Comparison of ENCODE assay signal across 9 cellular contexts in genomic region chr1:27011976-27012563, GRCh38. TPM values are rescaled to one million over a fixed set of nuclear protein-coding genes. Genes with fewer than 3 reads are reported as not detected.
DNase-seq lines count a peak whose midpoint lies in the region; ATAC-seq and TF ChIP-seq lines count a peak whose summit lies in the region.
"Had no signal": no experiment of that assay in that cellular context is flagged by ENCODE, and none has a peak within 500 bp of the region (broad histone marks: within the 10 kb centered on the region; RNA-seq: fewer than 3 reads in every experiment).

No MANE protein-coding gene starts in this region.

- POLR2A ChIA-PET in activated CD4-positive, alpha-beta memory T cell treated with anti-CD3 and anti-CD28 coated beads for 36 hours (lab: Charles Lee) = no interaction called here
- POLR2A ChIA-PET in activated CD4-positive, alpha-beta memory T cell treated with anti-CD3 and anti-CD28 coated beads, Interleukin-2, amount 10 ng/mL, durations not matched to agents 7 days and 5 days (lab: Charles Lee) = no interaction called here

- peaks cover 23% of the 10 kb centered on the region for H3K27me3 Mint-ChIP-seq in activated CD4-positive, alpha-beta memory T cell treated with anti-CD3 and anti-CD28 coated beads for 36 hours
- peaks cover 33% of the 10 kb centered on the region for H3K27me3 Mint-ChIP-seq in activated CD4-positive, alpha-beta memory T cell treated with anti-CD3 and anti-CD28 coated beads, Interleukin-2, amount 10 ng/mL, durations not matched to agents 7 days and 5 days

- H3K27me3 ChIP-seq in brain microvascular endothelial cell (replicated peaks) (no peaks in the 10 kb centered on the region), left lung (peaks cover 0 to 11% of the 10 kb centered on the region in 2 donors), testis (no peaks in the 10 kb centered on the region)

- H3K4me1 ChIP-seq in left lung (peaks cover 3 to 26% of the 10 kb centered on the region in 2 donors), testis (peaks cover 4% of the 10 kb centered on the region)

- H3K36me3 ChIP-seq in brain microvascular endothelial cell (replicated peaks) = no peaks in the 10 kb centered on the region
- no peaks in the 10 kb centered on the region for H3K36me3 ChIP-seq in left lung
- H3K36me3 ChIP-seq in testis (ENCODE audit: low read depth, missing control alignments) = no peaks in the 10 kb centered on the region

- H3K9me3 Mint-ChIP-seq in activated CD4-positive, alpha-beta memory T cell treated with anti-CD3 and anti-CD28 coated beads for 36 hours = no peaks in the 10 kb centered on the region
- no peaks in the 10 kb centered on the region for H3K9me3 Mint-ChIP-seq in activated CD4-positive, alpha-beta memory T cell treated with anti-CD3 and anti-CD28 coated beads, Interleukin-2, amount 10 ng/mL, durations not matched to agents 7 days and 5 days

- peaks cover 11% of the 10 kb centered on the region for H3K4me1 Mint-ChIP-seq in activated CD4-positive, alpha-beta memory T cell treated with anti-CD3 and anti-CD28 coated beads for 36 hours (ENCODE audit: low read depth)
- H3K4me1 Mint-ChIP-seq in activated CD4-positive, alpha-beta memory T cell treated with anti-CD3 and anti-CD28 coated beads, Interleukin-2, amount 10 ng/mL, durations not matched to agents 7 days and 5 days = peaks cover 7% of the 10 kb centered on the region

- H3K36me3 Mint-ChIP-seq in activated CD4-positive, alpha-beta memory T cell treated with anti-CD3 and anti-CD28 coated beads for 36 hours = no peaks in the 10 kb centered on the region
- H3K36me3 Mint-ChIP-seq in activated CD4-positive, alpha-beta memory T cell treated with anti-CD3 and anti-CD28 coated beads, Interleukin-2, amount 10 ng/mL, durations not matched to agents 7 days and 5 days (ENCODE audit: low read depth) = no peaks in the 10 kb centered on the region

- TF ChIP-seq POLR2A in testis (IDR thresholded peaks at IDR 0.05) = no peak

- CTCF ChIA-PET in activated CD4-positive, alpha-beta memory T cell treated with anti-CD3 and anti-CD28 coated beads for 36 hours (lab: Charles Lee) = interaction anchor here (0.9 to 1.0 kb wide), 2 partner anchors 14 to 76 kb away, joined by 3 to 5 read pairs; no protein-coding TSS in a partner anchor
- CTCF ChIA-PET in activated CD4-positive, alpha-beta memory T cell treated with anti-CD3 and anti-CD28 coated beads, Interleukin-2, amount 10 ng/mL, durations not matched to agents 7 days and 5 days (lab: Charles Lee) = no interaction called here

- H3K9me3 ChIP-seq in left lung (no peaks in the 10 kb centered on the region), testis (no peaks in the 10 kb centered on the region)

- H3K4me3 Mint-ChIP-seq in activated CD4-positive, alpha-beta memory T cell treated with anti-CD3 and anti-CD28 coated beads for 36 hours = no peak overlapping the region
- no peak overlapping the region for H3K4me3 Mint-ChIP-seq in activated CD4-positive, alpha-beta memory T cell treated with anti-CD3 and anti-CD28 coated beads, Interleukin-2, amount 10 ng/mL, durations not matched to agents 7 days and 5 days

- WGBS in testis, 2 donors = 11 to 20% methylated on average over 17 to 19 of the region's 24 CpGs

- in situ Hi-C loops in brain microvascular endothelial cell (cut with HindIII; ENCODE audit: low pct_ligation_motif_present, low sequenced_read_pairs) = no loop called here

- peak overlapping the region; percentile 30 for H3K4me3 ChIP-seq in brain microvascular endothelial cell (ENCODE audit: low read depth, low read length)
- peak overlapping the region; percentile 46 to 49 for H3K4me3 ChIP-seq in left lung
- H3K4me3 ChIP-seq in testis = peak overlapping the region; percentile 54 to 57

- H3K27ac ChIP-seq in brain microvascular endothelial cell (no peak overlapping the region), left lung (peak overlapping the region; percentile 66 to 77), testis (peak overlapping the region in 1 of 2 donors; percentile 59)

- intact Hi-C loops in activated CD4-positive, alpha-beta memory T cell treated with anti-CD3 and anti-CD28 coated beads for 36 hours (cut with micrococcal nuclease) = no loop called here
- intact Hi-C loops in left lung (cut with DNase I) (no loop called here), testis (cut with DNase I; ENCODE audit: low total_unique reads) (no loop called here)

- no peak overlapping the region for H3K27ac Mint-ChIP-seq in activated CD4-positive, alpha-beta memory T cell treated with anti-CD3 and anti-CD28 coated beads for 36 hours
- H3K27ac Mint-ChIP-seq in activated CD4-positive, alpha-beta memory T cell treated with anti-CD3 and anti-CD28 coated beads, Interleukin-2, amount 10 ng/mL, durations not matched to agents 7 days and 5 days = no peak overlapping the region

- no peak for TF ChIP-seq CTCF in brain microvascular endothelial cell (IDR thresholded peaks at IDR 0.05; ENCODE audit: low read depth, low read length, missing control alignments)
- no peak for TF ChIP-seq CTCF in left lung (IDR thresholded peaks at IDR 0.05)
- no peak for TF ChIP-seq CTCF in testis (IDR thresholded peaks at IDR 0.05)

- ATAC-seq in left lung (no peak), GM19023 (IDR thresholded peaks at IDR 0.05; ENCODE audit: unreplicated experiment) (no peak)

- DNase-seq in activated CD4-positive, alpha-beta memory T cell treated with anti-CD3 and anti-CD28 coated beads for 36 hours = peak; percentile 15
- DNase-seq in activated CD4-positive, alpha-beta memory T cell treated with anti-CD3 and anti-CD28 coated beads, Interleukin-2, amount 10 ng/mL, durations not matched to agents 7 days and 5 days = no peak
- DNase-seq in brain microvascular endothelial cell (no peak), left lung (no peak), testis (no peak), SKM-1 (lab: John Stamatoyannopoulos, UW; ENCODE audit: unreplicated experiment) (no peak)
- no peak for DNase-seq in activated CD8-positive, alpha-beta memory T cell treated with anti-CD3 and anti-CD28 coated beads, Interleukin-2, amount 50 U/mL, for 48 hours

RNA-seq across cellular contexts. Expression of gene TENT5B, which starts 0.6 kb away (rescaled TPM):
- total RNA-seq in activated CD4-positive, alpha-beta memory T cell treated with anti-CD3 and anti-CD28 coated beads for 36 hours = not detected
- not detected for total RNA-seq in activated CD4-positive, alpha-beta memory T cell treated with anti-CD3 and anti-CD28 coated beads, Interleukin-2, amount 10 ng/mL, durations not matched to agents 7 days and 5 days
- 10 to 100 TPM; 22.9 to 27.3 TPM for total RNA-seq in left lung
- total RNA-seq in testis = 10 to 100 TPM; 10.5 to 10.7 TPM
- 10.7 TPM for polyA plus RNA-seq in testis (ENCODE audit: insufficient read depth, low read depth, low replicate concordance)
- total RNA-seq: OCI-LY7 had no signal

RNA-seq across cellular contexts. Expression of gene TRNP1, which starts 18.6 kb away (rescaled TPM):
- under 1 TPM; 0.19 to 0.53 TPM for total RNA-seq in activated CD4-positive, alpha-beta memory T cell treated with anti-CD3 and anti-CD28 coated beads for 36 hours
- total RNA-seq in activated CD4-positive, alpha-beta memory T cell treated with anti-CD3 and anti-CD28 coated beads, Interleukin-2, amount 10 ng/mL, durations not matched to agents 7 days and 5 days = not detected
- total RNA-seq in left lung = 10 to 100 TPM; 23.4 to 27.7 TPM
- 1 to 10 TPM; 5.7 to 7.7 TPM for total RNA-seq in testis
- polyA plus RNA-seq in testis (ENCODE audit: insufficient read depth, low read depth, low replicate concordance) = 4.3 TPM

RNA-seq across cellular contexts. Expression of gene KDF1, which starts 51.8 kb away (rescaled TPM):
- not detected for total RNA-seq in activated CD4-positive, alpha-beta memory T cell treated with anti-CD3 and anti-CD28 coated beads for 36 hours
- under 1 TPM in 1 of 2 experiments, not detected in 1; 0.13 TPM for total RNA-seq in activated CD4-positive, alpha-beta memory T cell treated with anti-CD3 and anti-CD28 coated beads, Interleukin-2, amount 10 ng/mL, durations not matched to agents 7 days and 5 days
- total RNA-seq in left lung = 10 to 100 TPM in 1 of 2 donors, 1 to 10 TPM in 1; 8.6 to 12.1 TPM
- total RNA-seq in testis = 1 to 10 TPM; 3.8 to 4.8 TPM
- 4.0 TPM for polyA plus RNA-seq in testis (ENCODE audit: insufficient read depth, low read depth, low replicate concordance)
- total RNA-seq: OCI-LY7 had no signal

Comparison
In these comparisons a context has a peak if more than half of its experiments do, and no peak if none do; other contexts are left out.
1. RNA of gene TENT5B, which starts 0.6 kb away (total RNA-seq): 22.9 to 27.3 TPM in left lung and 10.5 to 10.7 TPM in testis; not detected in activated CD4-positive, alpha-beta memory T cell treated with anti-CD3 and anti-CD28 coated beads for 36 hours and not detected in activated CD4-positive, alpha-beta memory T cell treated with anti-CD3 and anti-CD28 coated beads, Interleukin-2, amount 10 ng/mL, durations not matched to agents 7 days and 5 days; every median in the first group is over 10 times any median in the second.
2. RNA of gene TRNP1, which starts 18.6 kb away (total RNA-seq): 23.4 to 27.7 TPM in left lung and 5.7 to 7.7 TPM in testis; 0.19 to 0.53 TPM in activated CD4-positive, alpha-beta memory T cell treated with anti-CD3 and anti-CD28 coated beads for 36 hours and not detected in activated CD4-positive, alpha-beta memory T cell treated with anti-CD3 and anti-CD28 coated beads, Interleukin-2, amount 10 ng/mL, durations not matched to agents 7 days and 5 days; every median in the first group is over 4 times any median in the second.
3. RNA of gene KDF1, which starts 51.8 kb away (total RNA-seq): 8.6 to 12.1 TPM in left lung and 3.8 to 4.8 TPM in testis; 0.13 TPM in activated CD4-positive, alpha-beta memory T cell treated with anti-CD3 and anti-CD28 coated beads, Interleukin-2, amount 10 ng/mL, durations not matched to agents 7 days and 5 days and not detected in activated CD4-positive, alpha-beta memory T cell treated with anti-CD3 and anti-CD28 coated beads for 36 hours; every median in the first group is over 4 times any median in the second.
4. Peak in every context shown above with its lines, with median percentiles within 50 percentile points of each other: H3K4me3 ChIP-seq.